In the genomic region with DNA sequence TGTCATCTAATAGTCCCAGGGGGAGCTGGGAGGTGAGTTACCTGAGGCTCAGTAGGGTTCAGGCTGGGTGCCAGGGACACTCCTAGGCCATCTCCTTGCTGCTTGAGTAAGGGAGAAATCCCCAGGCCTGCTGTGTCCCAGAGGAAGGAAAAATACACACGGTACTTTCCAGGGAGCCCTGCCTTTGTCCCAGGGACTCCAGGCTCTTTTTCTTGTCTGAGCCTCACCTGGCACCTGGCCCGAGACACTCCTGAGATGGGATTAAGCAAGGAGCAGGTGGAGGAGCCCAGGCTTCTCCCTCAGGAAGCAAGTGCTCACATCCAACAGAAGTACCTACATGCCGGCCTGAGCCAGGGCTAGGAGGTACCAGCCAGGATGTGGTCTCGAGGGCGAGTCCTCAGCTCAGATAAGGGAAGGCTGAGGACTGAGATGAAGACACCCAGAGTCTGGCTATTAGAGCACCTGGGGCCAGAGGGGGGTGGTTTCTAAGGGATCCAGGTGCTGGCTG, we compare ENCODE assay signal across 10 cellular contexts. TPM values are rescaled to one million over a fixed set of nuclear protein-coding genes. Genes with fewer than 3 reads are reported as not detected.
A peak's percentile ranks its signal among the peaks of the same experiment; 100 is the strongest.
DNase-seq lines count a peak whose midpoint lies in the region; TF ChIP-seq lines count a peak whose summit lies in the region.
"Had no signal": no experiment of that assay in that cellular context is flagged by ENCODE, and none has a peak within 500 bp of the region (broad histone marks: within the 10 kb centered on the region; RNA-seq: fewer than 3 reads in every experiment).

No MANE protein-coding gene starts in this region.

- H3K27me3 ChIP-seq in SU-DHL-6 (ENCODE audit: low read length) (no peaks in the 10 kb centered on the region), esophagus squamous epithelium (peaks cover 0 to 54% (median 0%) of the 10 kb centered on the region in 4 donors), thymus (ENCODE audit: control insufficient read depth, insufficient read depth) (peaks cover 14% of the 10 kb centered on the region)

- no peak for TF ChIP-seq CTCF in SU-DHL-6 (IDR thresholded peaks at IDR 0.05; ENCODE audit: insufficient read depth, low read length, poor library complexity, severe bottlenecking)
- TF ChIP-seq CTCF in esophagus squamous epithelium (IDR thresholded peaks at IDR 0.05): no peak

- TF ChIP-seq POLR2A in esophagus squamous epithelium (IDR thresholded peaks at IDR 0.05): no peak

- H3K36me3 ChIP-seq in SU-DHL-6 (ENCODE audit: low read length) (no peaks in the 10 kb centered on the region), esophagus squamous epithelium (no peaks in the 10 kb centered on the region), thymus (ENCODE audit: control insufficient read depth, insufficient read depth) (no peaks in the 10 kb centered on the region)

- WGBS in esophagus squamous epithelium, 2 donors: 5 to 40% methylated on average over 1 to 4 of the region's 5 CpGs
- 40% methylated on average over 5 of the region's 5 CpGs for WGBS in thymus

- intact Hi-C loops in esophagus squamous epithelium (cut with DNase I): no loop called here

- peaks cover 58% of the 10 kb centered on the region for H3K4me1 Mint-ChIP-seq in activated naive CD4-positive, alpha-beta T cell treated with anti-CD3 and anti-CD28 coated beads, Interleukin-2, amount 10 ng/mL, durations not matched to agents 7 days and 5 days

- no peaks in the 10 kb centered on the region for H3K27me3 Mint-ChIP-seq in activated naive CD4-positive, alpha-beta T cell treated with anti-CD3 and anti-CD28 coated beads, Interleukin-2, amount 10 ng/mL, durations not matched to agents 7 days and 5 days

- no peaks in the 10 kb centered on the region for H3K9me3 Mint-ChIP-seq in activated naive CD4-positive, alpha-beta T cell treated with anti-CD3 and anti-CD28 coated beads, Interleukin-2, amount 10 ng/mL, durations not matched to agents 7 days and 5 days

- H3K4me3 ChIP-seq in SU-DHL-6 (ENCODE audit: insufficient read depth, low read length, poor library complexity, severe bottlenecking): no peak overlapping the region
- H3K4me3 ChIP-seq in esophagus squamous epithelium: peak overlapping the region in 2 of 4 donors; percentile 34 to 56
- no peak overlapping the region for H3K4me3 ChIP-seq in thymus (ENCODE audit: low read length)

- H3K27ac Mint-ChIP-seq in activated naive CD4-positive, alpha-beta T cell treated with anti-CD3 and anti-CD28 coated beads, Interleukin-2, amount 10 ng/mL, durations not matched to agents 7 days and 5 days: peak overlapping the region; percentile 85

- peaks cover 18% of the 10 kb centered on the region for H3F3A ChIP-seq in SU-DHL-6 (ENCODE audit: insufficient read depth)

- DNase-seq in activated naive CD4-positive, alpha-beta T cell treated with anti-CD3 and anti-CD28 coated beads, Interleukin-2, amount 10 ng/mL, durations not matched to agents 7 days and 5 days: peak; percentile 55
- no peak for DNase-seq in activated naive CD4-positive, alpha-beta T cell (lab: John Stamatoyannopoulos, UW)
- DNase-seq in esophagus squamous epithelium (lab: John Stamatoyannopoulos, UW): no peak
- DNase-seq in NOMO-1 (lab: John Stamatoyannopoulos, UW; ENCODE audit: unreplicated experiment in 2 of 2): no peak
- no peak for DNase-seq in glomerular visceral epithelial cell (ENCODE audit: extremely low spot score)
- DNase-seq in inferior parietal cortex (ENCODE audit: extremely low spot score): no peak

- H4K20me1 ChIP-seq in SU-DHL-6 (ENCODE audit: low read depth, low read length): no peaks in the 10 kb centered on the region

- H3K9ac ChIP-seq in SU-DHL-6 (ENCODE audit: low read length): no peak overlapping the region

- no peaks in the 10 kb centered on the region for H3K9me3 ChIP-seq in SU-DHL-6 (ENCODE audit: insufficient read depth, low read length)
- no peaks in the 10 kb centered on the region for H3K9me3 ChIP-seq in esophagus squamous epithelium
- H3K9me3 ChIP-seq in thymus (ENCODE audit: control insufficient read depth): no peaks in the 10 kb centered on the region

- H3K9me2 ChIP-seq in SU-DHL-6 (replicated peaks; ENCODE audit: insufficient read depth, low read length): no peaks in the 10 kb centered on the region

- CTCF ChIA-PET in activated naive CD4-positive, alpha-beta T cell treated with anti-CD3 and anti-CD28 coated beads, Interleukin-2, amount 10 ng/mL, durations not matched to agents 7 days and 5 days (lab: Charles Lee): interaction anchor here (1.0 to 2.1 kb wide), 6 partner anchors 9 to 76 kb away, joined by 3 to 10 read pairs (median 4); partner anchors contain the start of genes SCO2 and SYCE3

- peak overlapping the region; percentile 15 for H3K4me3 Mint-ChIP-seq in activated naive CD4-positive, alpha-beta T cell treated with anti-CD3 and anti-CD28 coated beads, Interleukin-2, amount 10 ng/mL, durations not matched to agents 7 days and 5 days

- peaks cover 2% of the 10 kb centered on the region for H3K36me3 Mint-ChIP-seq in activated naive CD4-positive, alpha-beta T cell treated with anti-CD3 and anti-CD28 coated beads, Interleukin-2, amount 10 ng/mL, durations not matched to agents 7 days and 5 days

- no peaks in the 10 kb centered on the region for H3K79me2 ChIP-seq in SU-DHL-6 (ENCODE audit: insufficient read depth, low read length)

- H2AFZ ChIP-seq in SU-DHL-6 (ENCODE audit: low read depth, low read length, severe bottlenecking): no peak overlapping the region

- H3K27ac ChIP-seq in SU-DHL-6 (ENCODE audit: low read depth, low read length): no peak overlapping the region
- peak overlapping the region; percentile 70 to 94 (median 80) for H3K27ac ChIP-seq in esophagus squamous epithelium
- peak overlapping the region; percentile 88 for H3K27ac ChIP-seq in thymus (ENCODE audit: low read depth)

- H3K4me1 ChIP-seq in esophagus squamous epithelium (peaks cover 23 to 94% (median 56%) of the 10 kb centered on the region in 3 donors), thymus (ENCODE audit: control insufficient read depth, insufficient read depth, low read length) (peaks cover 8% of the 10 kb centered on the region)

- peak overlapping the region; percentile 45 for H3K4me2 ChIP-seq in SU-DHL-6 (ENCODE audit: low read depth, low read length, poor library complexity, severe bottlenecking)

RNA-seq across cellular contexts. Expression of gene KLHDC7B, which starts 0.9 kb away (rescaled TPM):
- under 1 TPM; 0.26 to 0.53 (median 0.40) TPM for total RNA-seq in esophagus squamous epithelium
- 23.4 TPM for polyA plus RNA-seq in thymus
- total RNA-seq: glomerular endothelial cell, pulmonary artery endothelial cell had no signal

RNA-seq across cellular contexts. Expression of gene TYMP, which starts 15.0 kb away (rescaled TPM):
- 100 to 1,000 TPM in 2 of 4 donors, 10 to 100 TPM in 2; 86.0 to 281 (median 137) TPM for total RNA-seq in esophagus squamous epithelium
- polyA plus RNA-seq in thymus: 156 TPM

RNA-seq across cellular contexts. Expression of gene SYCE3, which starts 17.9 kb away (rescaled TPM):
- 1 to 10 TPM in 1 of 4 donors, not detected in 3; 1.8 TPM for total RNA-seq in esophagus squamous epithelium
- 1.1 TPM for polyA plus RNA-seq in thymus
- total RNA-seq: pulmonary artery endothelial cell had no signal

RNA-seq across cellular contexts. Expression of gene SCO2, which starts 19.4 kb away (rescaled TPM):
- 10 to 100 TPM in 1 of 4 donors, 1 to 10 TPM in 3; 5.1 to 14.9 (median 6.7) TPM for total RNA-seq in esophagus squamous epithelium
- polyA plus RNA-seq in thymus: 9.8 TPM

RNA-seq across cellular contexts. Expression of gene CPT1B, which starts 33.4 kb away (rescaled TPM):
- total RNA-seq in esophagus squamous epithelium: 10 to 100 TPM in 1 of 4 donors, 1 to 10 TPM in 3; 3.5 to 17.6 (median 8.2) TPM
- polyA plus RNA-seq in thymus: 74.1 TPM
